Comparison of ENCODE assay signal across 9 cellular contexts in the genomic region with DNA sequence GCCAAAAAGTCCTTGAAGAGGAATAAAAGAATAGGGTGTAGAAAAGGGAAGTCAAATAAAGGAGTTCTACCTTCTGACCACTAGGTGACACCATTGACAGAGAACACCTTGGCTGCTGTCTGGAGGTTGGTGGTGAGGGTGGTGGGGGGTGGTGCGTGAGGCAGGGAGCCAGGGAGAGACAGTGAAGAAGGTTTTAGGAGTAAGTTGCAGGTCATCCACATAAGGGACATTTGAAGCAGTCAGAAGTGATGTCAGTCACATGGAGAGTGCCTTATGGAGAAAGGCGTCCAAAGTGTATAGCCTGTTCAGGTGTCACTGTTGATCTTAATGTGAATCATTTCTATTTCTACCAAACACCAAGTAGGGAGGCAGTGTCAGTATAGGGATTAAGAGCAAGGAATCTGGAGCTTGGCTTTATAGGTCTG.
DNase-seq lines count a peak whose midpoint lies in the region; ATAC-seq, FAIRE-seq and TF ChIP-seq lines count a peak whose summit lies in the region.
"Had no signal": no experiment of that assay in that cellular context is flagged by ENCODE, and none has a peak within 500 bp of the region (broad histone marks: within the 10 kb centered on the region; RNA-seq: fewer than 3 reads in every experiment).

No MANE protein-coding gene starts in this region.

- peaks cover 11% of the 10 kb centered on the region for H3K9me3 Mint-ChIP-seq in Caco-2 (ENCODE audit: unreplicated experiment)

- CTCF ChIA-PET in Caco-2 (lab: Charles Lee): interaction anchor here (0.7 to 1.0 kb wide), 3 partner anchors 745 to 915 kb away, joined by 3 to 5 read pairs (median 3); no protein-coding TSS in a partner anchor

- TF ChIP-seq POLR2A in erythroblast (IDR thresholded peaks at IDR 0.05; ENCODE audit: low read length): no peak

- TF ChIP-seq CTCF in Caco-2 (IDR thresholded peaks at IDR 0.05; ENCODE audit: insufficient read depth in 1 of 2, low read depth in 1 of 2, low read length in 1 of 2, severe bottlenecking in 1 of 2, unreplicated experiment in 1 of 2) (peak; percentile 76 to 78), pancreas (IDR thresholded peaks at IDR 0.05) (peak; percentile 14 to 27 (median 17))

- no TSS peak for BruUV-seq in Caco-2 (replicated peaks; lab: Mats Ljungman, UMichigan)

- H3K27me3 ChIP-seq in Caco-2 (replicated peaks; ENCODE audit: control insufficient read depth, insufficient read depth, low read length) (no peaks in the 10 kb centered on the region), pancreas (no peaks in the 10 kb centered on the region)

- H3K27me3 Mint-ChIP-seq in Caco-2 (ENCODE audit: insufficient read depth, unreplicated experiment): no peaks in the 10 kb centered on the region
- H3K27me3 Mint-ChIP-seq: T-cell had no signal

- no peak overlapping the region for H3K4me3 ChIP-seq in Caco-2 (ENCODE audit: low read depth, low read length)
- H3K4me3 ChIP-seq in pancreas: no peak overlapping the region

- H3K9me3 ChIP-seq in Caco-2 (peaks cover 13% of the 10 kb centered on the region), pancreas (no peaks in the 10 kb centered on the region)

- WGBS in pancreas, 2 donors: 23 to 46% methylated on average over 2 of the region's 2 CpGs

- H3K4me1 Mint-ChIP-seq in Caco-2 (ENCODE audit: low read depth, unreplicated experiment): peaks cover 13% of the 10 kb centered on the region
- H3K4me1 Mint-ChIP-seq: T-cell had no signal

- intact Hi-C loops in Caco-2 (cut with micrococcal nuclease; ENCODE audit: unreplicated experiment) (loop anchor here (1.0 to 5.0 kb wide), 4 partner anchors 26 to 915 kb away; no protein-coding TSS in a partner anchor), pancreas (cut with DNase I) (no loop called here)

- no peak overlapping the region for H3K4me3 Mint-ChIP-seq in Caco-2 (ENCODE audit: unreplicated experiment)
- H3K4me3 Mint-ChIP-seq: T-cell had no signal

- FAIRE-seq in pancreas (lab: Jason Lieb, UNC): no peak

- peak; percentile 70 to 77 for DNase-seq in Caco-2
- DNase-seq in RPMI8226: peak; percentile 4
- DNase-seq in erythroblast (lab: John Stamatoyannopoulos, UW): peak; percentile 5 to 20
- no peak for DNase-seq in pancreas
- DNase-seq: T-cell had no signal

- POLR2A ChIA-PET in Caco-2 (lab: Charles Lee): no interaction called here

- no peak overlapping the region for H3K27ac Mint-ChIP-seq in Caco-2 (ENCODE audit: unreplicated experiment)
- H3K27ac Mint-ChIP-seq: T-cell had no signal

- H3K27ac ChIP-seq in pancreas: no peak overlapping the region

- H3K36me3 ChIP-seq in Caco-2 (ENCODE audit: control insufficient read depth, insufficient read depth, low read length): no peaks in the 10 kb centered on the region
- no peaks in the 10 kb centered on the region for H3K36me3 ChIP-seq in pancreas

- H3K36me3 Mint-ChIP-seq in Caco-2 (ENCODE audit: insufficient read depth, unreplicated experiment): no peaks in the 10 kb centered on the region
- H3K36me3 Mint-ChIP-seq: T-cell had no signal

- peaks cover 26% of the 10 kb centered on the region for H3K4me1 ChIP-seq in Caco-2
- no peaks in the 10 kb centered on the region for H3K4me1 ChIP-seq in pancreas

- ATAC-seq in GM18909 (IDR thresholded peaks at IDR 0.05; ENCODE audit: poor library complexity, unreplicated experiment): peak; percentile 78
- peak; percentile 73 for ATAC-seq in HG03565 (IDR thresholded peaks at IDR 0.05; ENCODE audit: unreplicated experiment)
- peak in 2 of 4 donors; percentile 31 to 53 for ATAC-seq in pancreas
- no peak for ATAC-seq in GM21576 (IDR thresholded peaks at IDR 0.05; ENCODE audit: unreplicated experiment)
- no peak for ATAC-seq in GM21825 (IDR thresholded peaks at IDR 0.05; ENCODE audit: unreplicated experiment)

Comparison
In these comparisons a context has a peak if more than half of its experiments do, and no peak if none do; other contexts are left out.
1. DNase-seq: peak in Caco-2 (2 of 2), RPMI8226 (single experiment) and erythroblast (2 of 2); none in pancreas (0 of 6).
2. ATAC-seq: peak in GM18909 (single experiment) and HG03565 (single experiment); none in GM21576 (single experiment) and GM21825 (single experiment).